1 cellular context compared by ENCODE assay signal in genomic region chr19:23758187-23759074, GRCh38.
TF ChIP-seq lines count a peak whose summit lies in the region.

TSS of gene ZNF681 (minus strand) at chr19:23758891. CDS start at chr19:23758749, 142 bp downstream.

TF ChIP-seq in GM12878, 131 proteins besides CTCF, POLR2A, EP300 and RAD21 (continued from another document):
- TF ChIP-seq ZNF687 (IDR thresholded peaks at IDR 0.05) (no peak), ATF3 (IDR thresholded peaks at IDR 0.05; ENCODE audit: borderline replicate concordance, extremely low read depth, low read depth, low read length) (no peak), DPF2 (IDR thresholded peaks at IDR 0.05) (no peak), CBX5 (IDR thresholded peaks at IDR 0.05; ENCODE audit: low read depth) (no peak), MYC (IDR thresholded peaks at IDR 0.05; ENCODE audit: insufficient read depth, insufficient read length, insufficient replicate concordance, low read length, severe bottlenecking) (no peak), NBN (IDR thresholded peaks at IDR 0.05) (no peak), MEF2B (IDR thresholded peaks at IDR 0.05; ENCODE audit: partially characterized antibody, poor library complexity, severe bottlenecking) (no peak), IKZF1 (conservative IDR thresholded peaks at IDR 0.05) (no peak), CBFB (IDR thresholded peaks at IDR 0.05; ENCODE audit: low read depth) (no peak), SMAD1 (IDR thresholded peaks at IDR 0.05; ENCODE audit: low read depth, partially characterized antibody) (no peak), MLLT1 (IDR thresholded peaks at IDR 0.05) (no peak), FOS (IDR thresholded peaks at IDR 0.05; ENCODE audit: borderline replicate concordance, extremely low read depth, insufficient read length) (peak; percentile 13), HDGF (IDR thresholded peaks at IDR 0.05) (no peak), POLR2AphosphoS5 (IDR thresholded peaks at IDR 0.05; ENCODE audit: low read length) (peak; percentile 70), TARDBP (IDR thresholded peaks at IDR 0.05; ENCODE audit: borderline replicate concordance) (no peak), KAT2A (conservative IDR thresholded peaks at IDR 0.05; ENCODE audit: control insufficient read depth, low read depth, low read length) (no peak), RBBP5 (conservative IDR thresholded peaks at IDR 0.05) (no peak), NR2F1 (conservative IDR thresholded peaks at IDR 0.05) (0 out of 2 replicates have a peak, but pooled peaks have one; percentile 37), MTA2 (IDR thresholded peaks at IDR 0.05; ENCODE audit: low read depth) (no peak), YBX1 (IDR thresholded peaks at IDR 0.05) (no peak), TAF1 (IDR thresholded peaks at IDR 0.05; ENCODE audit: borderline replicate concordance, low read depth, low read length) (peak; percentile 50; the same call in 1 of the 2 replicates), NR2C1 (IDR thresholded peaks at IDR 0.05) (no peak), SP1 (IDR thresholded peaks at IDR 0.05; ENCODE audit: low read depth, low read length) (peak; percentile 85), ETV6 (conservative IDR thresholded peaks at IDR 0.05 in 1 of 2, IDR thresholded peaks at IDR 0.05 in 1 of 2; ENCODE audit: borderline replicate concordance in 1 of 2, low read depth in 1 of 2) (no peak), YY1 (IDR thresholded peaks at IDR 0.05; ENCODE audit: low read depth, low read length) (0 out of 2 replicates have a peak, but pooled peaks have one; percentile 60), PKNOX1 (IDR thresholded peaks at IDR 0.05) (peak; percentile 95), NKRF (conservative IDR thresholded peaks at IDR 0.05) (0 out of 2 replicates have a peak, but pooled peaks have one; percentile 40), RELA (IDR thresholded peaks at IDR 0.05; ENCODE audit: borderline replicate concordance, partially characterized antibody) (no peak)
- TF ChIP-seq, protein P1, sequence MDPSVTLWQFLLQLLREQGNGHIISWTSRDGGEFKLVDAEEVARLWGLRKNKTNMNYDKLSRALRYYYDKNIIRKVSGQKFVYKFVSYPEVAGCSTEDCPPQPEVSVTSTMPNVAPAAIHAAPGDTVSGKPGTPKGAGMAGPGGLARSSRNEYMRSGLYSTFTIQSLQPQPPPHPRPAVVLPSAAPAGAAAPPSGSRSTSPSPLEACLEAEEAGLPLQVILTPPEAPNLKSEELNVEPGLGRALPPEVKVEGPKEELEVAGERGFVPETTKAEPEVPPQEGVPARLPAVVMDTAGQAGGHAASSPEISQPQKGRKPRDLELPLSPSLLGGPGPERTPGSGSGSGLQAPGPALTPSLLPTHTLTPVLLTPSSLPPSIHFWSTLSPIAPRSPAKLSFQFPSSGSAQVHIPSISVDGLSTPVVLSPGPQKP (IDR thresholded peaks at IDR 0.05; ENCODE audit: low read depth, low read length), result no peak
- TF ChIP-seq, protein P2, sequence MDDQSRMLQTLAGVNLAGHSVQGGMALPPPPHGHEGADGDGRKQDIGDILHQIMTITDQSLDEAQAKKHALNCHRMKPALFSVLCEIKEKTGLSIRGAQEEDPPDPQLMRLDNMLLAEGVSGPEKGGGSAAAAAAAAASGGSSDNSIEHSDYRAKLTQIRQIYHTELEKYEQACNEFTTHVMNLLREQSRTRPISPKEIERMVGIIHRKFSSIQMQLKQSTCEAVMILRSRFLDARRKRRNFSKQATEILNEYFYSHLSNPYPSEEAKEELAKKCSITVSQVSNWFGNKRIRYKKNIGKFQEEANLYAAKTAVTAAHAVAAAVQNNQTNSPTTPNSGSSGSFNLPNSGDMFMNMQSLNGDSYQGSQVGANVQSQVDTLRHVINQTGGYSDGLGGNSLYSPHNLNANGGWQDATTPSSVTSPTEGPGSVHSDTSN (IDR thresholded peaks at IDR 0.05; ENCODE audit: insufficient replicate concordance, low read depth, low read length), result peak; percentile 87
- TF ChIP-seq, protein P3, sequence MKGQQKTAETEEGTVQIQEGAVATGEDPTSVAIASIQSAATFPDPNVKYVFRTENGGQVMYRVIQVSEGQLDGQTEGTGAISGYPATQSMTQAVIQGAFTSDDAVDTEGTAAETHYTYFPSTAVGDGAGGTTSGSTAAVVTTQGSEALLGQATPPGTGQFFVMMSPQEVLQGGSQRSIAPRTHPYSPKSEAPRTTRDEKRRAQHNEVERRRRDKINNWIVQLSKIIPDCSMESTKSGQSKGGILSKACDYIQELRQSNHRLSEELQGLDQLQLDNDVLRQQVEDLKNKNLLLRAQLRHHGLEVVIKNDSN (IDR thresholded peaks at IDR 0.05; ENCODE audit: borderline replicate concordance, extremely low read length, insufficient read depth, low read depth, low read length), result no peak
- TF ChIP-seq, protein P4, sequence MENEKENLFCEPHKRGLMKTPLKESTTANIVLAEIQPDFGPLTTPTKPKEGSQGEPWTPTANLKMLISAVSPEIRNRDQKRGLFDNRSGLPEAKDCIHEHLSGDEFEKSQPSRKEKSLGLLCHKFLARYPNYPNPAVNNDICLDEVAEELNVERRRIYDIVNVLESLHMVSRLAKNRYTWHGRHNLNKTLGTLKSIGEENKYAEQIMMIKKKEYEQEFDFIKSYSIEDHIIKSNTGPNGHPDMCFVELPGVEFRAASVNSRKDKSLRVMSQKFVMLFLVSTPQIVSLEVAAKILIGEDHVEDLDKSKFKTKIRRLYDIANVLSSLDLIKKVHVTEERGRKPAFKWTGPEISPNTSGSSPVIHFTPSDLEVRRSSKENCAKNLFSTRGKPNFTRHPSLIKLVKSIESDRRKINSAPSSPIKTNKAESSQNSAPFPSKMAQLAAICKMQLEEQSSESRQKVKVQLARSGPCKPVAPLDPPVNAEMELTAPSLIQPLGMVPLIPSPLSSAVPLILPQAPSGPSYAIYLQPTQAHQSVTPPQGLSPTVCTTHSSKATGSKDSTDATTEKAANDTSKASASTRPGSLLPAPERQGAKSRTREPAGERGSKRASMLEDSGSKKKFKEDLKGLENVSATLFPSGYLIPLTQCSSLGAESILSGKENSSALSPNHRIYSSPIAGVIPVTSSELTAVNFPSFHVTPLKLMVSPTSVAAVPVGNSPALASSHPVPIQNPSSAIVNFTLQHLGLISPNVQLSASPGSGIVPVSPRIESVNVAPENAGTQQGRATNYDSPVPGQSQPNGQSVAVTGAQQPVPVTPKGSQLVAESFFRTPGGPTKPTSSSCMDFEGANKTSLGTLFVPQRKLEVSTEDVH (IDR thresholded peaks at IDR 0.05; ENCODE audit: low read depth, partially characterized antibody), result no peak
TF ChIP-seq in GM12878: peak in this region for 10.
